31 cellular contexts compared by ENCODE assay signal in genomic region chr17:20934288-20934687, GRCh38.
DNase-seq lines count a peak whose midpoint lies in the region; ATAC-seq, FAIRE-seq and TF ChIP-seq lines count a peak whose summit lies in the region.
"Had no signal": no experiment of that assay in that cellular context is flagged by ENCODE, and none has a peak within 500 bp of the region (broad histone marks: within the 10 kb centered on the region; RNA-seq: fewer than 3 reads in every experiment).

No MANE protein-coding gene starts in this region.

- H3K23me2 ChIP-seq in H1 (ENCODE audit: low read depth, low read length) = no peaks in the 10 kb centered on the region

- no peaks in the 10 kb centered on the region for H3K79me1 ChIP-seq in H1 (ENCODE audit: low read depth, low read length)

- DNase-seq in Calu3 (no peak), OCI-M1 (lab: John Stamatoyannopoulos, UW) (peak; percentile 35), H1 (ENCODE audit: low read depth in 1 of 2, low spot score in 2 of 2) (no peak), mesothelial cell of epicardium (ENCODE audit: low spot score in 2 of 2, unreplicated experiment in 2 of 2) (no peak), EL (no peak), NCI-H1417 treated with DMSO at 0.1 percent for 48 hours (lab: John Stamatoyannopoulos, UW) (no peak), UCSD-AML1 (lab: John Stamatoyannopoulos, UW; ENCODE audit: unreplicated experiment) (no peak)
- DNase-seq: activated CD4-positive, alpha-beta memory T cell treated with anti-CD3 and anti-CD28 coated beads, Interleukin-2, amount 10 ng/mL, durations not matched to agents 7 days and 5 days; activated CD4-positive, CD25-positive, alpha-beta regulatory T cell treated with anti-CD3 and anti-CD28 coated beads, Interleukin-2, amount 50 U/mL, for 72 hours; activated naive CD4-positive, alpha-beta T cell treated with anti-CD3 and anti-CD28 coated beads, Interleukin-2, amount 50 U/mL, for 16 hours; amygdala; cortex of kidney; KBM-7; mucosa of descending colon; NCI-H1436 treated with DMSO at 0.1 percent for 48 hours; NCI-H345; NCI-H748 treated with DMSO at 0.1 percent for 48 hours; RPMI8226; stimulated activated CD4-positive, alpha-beta T cell treated with anti-CD3 and anti-CD28 coated beads, Interleukin-4, amount 100 ng/mL, for 1 hour; T-helper 17 cell; upper lobe of left lung had no signal

- POLR2A ChIA-PET in H1 (lab: Charles Lee; ENCODE audit: partially characterized antibody) = interaction anchor here (0.6 kb wide), 1 partner anchor 45 kb away, joined by 3 read pairs; no protein-coding TSS in a partner anchor

- H3K27ac Mint-ChIP-seq in Calu3 (ENCODE audit: unreplicated experiment) = peak overlapping the region; percentile 59
- H3K27ac Mint-ChIP-seq in mesothelial cell of epicardium = peak overlapping the region; percentile 54
- H3K27ac Mint-ChIP-seq: activated CD4-positive, alpha-beta memory T cell treated with anti-CD3 and anti-CD28 coated beads, Interleukin-2, amount 10 ng/mL, durations not matched to agents 7 days and 5 days; activated T-helper 17 cell treated with anti-CD3 and anti-CD28 coated beads, Interleukin-2, amount 50 U/mL, for 72 hours; CD14-positive monocyte; natural killer cell treated with Interleukin-12 subunit alpha and Interleukin-12 subunit beta and Interleukin-15 and Interleukin-18, amount 100 ng/mL, for 72 hours; stimulated activated memory B cell treated with anti-CD40 and anti-IgM and Interleukin-4, amounts not matched to agents 10 μg/mL and 1 μg/mL and 100 μg/mL, for 72 hours; T-helper 17 cell had no signal

- no peak overlapping the region for H2BK120ac ChIP-seq in H1 (replicated peaks; ENCODE audit: low read depth, low read length)

- CTCF ChIA-PET in Calu3 (lab: Charles Lee) = no interaction called here
- CTCF ChIA-PET in H1 (lab: Charles Lee; ENCODE audit: partially characterized antibody) = interaction anchor here (1.5 kb wide), 1 partner anchor 9 kb away, joined by 6 read pairs; no protein-coding TSS in a partner anchor

- no peak overlapping the region for H4K91ac ChIP-seq in H1 (replicated peaks; ENCODE audit: insufficient read length, low read length)

- no peak for TF ChIP-seq EP300 in H1 (IDR thresholded peaks at IDR 0.05; ENCODE audit: borderline replicate concordance in 1 of 2, low read depth in 2 of 2, low read length in 2 of 2)

- H3K27me3 Mint-ChIP-seq in Calu3 (ENCODE audit: unreplicated experiment) (no peaks in the 10 kb centered on the region), mesothelial cell of epicardium (ENCODE audit: low read depth) (no peaks in the 10 kb centered on the region)
- H3K27me3 Mint-ChIP-seq: stimulated activated memory B cell treated with anti-CD40 and anti-IgM and Interleukin-4, amounts not matched to agents 10 μg/mL and 1 μg/mL and 100 μg/mL, for 72 hours had no signal

- H3K4ac ChIP-seq in H1 (replicated peaks; ENCODE audit: insufficient read length, low read depth, low read length) = no peak overlapping the region

- H3K9me3 Mint-ChIP-seq in Calu3 (ENCODE audit: low read depth, unreplicated experiment) (no peaks in the 10 kb centered on the region), mesothelial cell of epicardium (no peaks in the 10 kb centered on the region)
- H3K9me3 Mint-ChIP-seq: activated CD4-positive, alpha-beta memory T cell treated with anti-CD3 and anti-CD28 coated beads, Interleukin-2, amount 10 ng/mL, durations not matched to agents 7 days and 5 days; activated T-helper 17 cell treated with anti-CD3 and anti-CD28 coated beads, Interleukin-2, amount 50 U/mL, for 72 hours; CD14-positive monocyte; natural killer cell treated with Interleukin-12 subunit alpha and Interleukin-12 subunit beta and Interleukin-15 and Interleukin-18, amount 100 ng/mL, for 72 hours; stimulated activated memory B cell treated with anti-CD40 and anti-IgM and Interleukin-4, amounts not matched to agents 10 μg/mL and 1 μg/mL and 100 μg/mL, for 72 hours had no signal

- no peak overlapping the region for H2BK12ac ChIP-seq in H1 (ENCODE audit: low read depth, low read length)

- H3K79me2 ChIP-seq in H1 (ENCODE audit: control insufficient read depth in 1 of 2, insufficient read depth in 2 of 2, low read length in 2 of 2) = no peaks in the 10 kb centered on the region
- H3K79me2 ChIP-seq: parathyroid adenoma had no signal

- H4K8ac ChIP-seq in H1 (ENCODE audit: extremely low read depth, insufficient read depth, low read length) = no peak overlapping the region

- no peaks in the 10 kb centered on the region for H4K20me1 ChIP-seq in H1 (replicated peaks in 1 of 2; ENCODE audit: control insufficient read depth in 1 of 2, insufficient read depth in 2 of 2, low read length in 2 of 2)

- no peaks in the 10 kb centered on the region for H3K27me3 ChIP-seq in H1 (replicated peaks in 1 of 4; ENCODE audit: control insufficient read depth in 3 of 4, extremely low read depth in 1 of 4, insufficient read depth in 3 of 4, low read length in 3 of 4)
- H3K27me3 ChIP-seq: cardiac muscle cell, right atrium auricular region, upper lobe of left lung had no signal

- no peak overlapping the region for H2BK5ac ChIP-seq in H1 (ENCODE audit: low read depth, low read length)

- TF ChIP-seq POLR2A in H1 (IDR thresholded peaks at IDR 0.05; ENCODE audit: control extremely low read depth in 1 of 2, low read depth in 2 of 2, low read length in 2 of 2) = no peak

- no peak for TF ChIP-seq RAD21 in H1 (IDR thresholded peaks at IDR 0.05 in 1 of 2, conservative IDR thresholded peaks at IDR 0.05 in 1 of 2; ENCODE audit: low read depth in 2 of 2, low read length in 2 of 2)

- no peak overlapping the region for H4K5ac ChIP-seq in H1 (ENCODE audit: insufficient read length, low read depth, low read length)

- TF ChIP-seq CTCF in Calu3 (IDR thresholded peaks at IDR 0.05; ENCODE audit: unreplicated experiment) (no peak), H1 (IDR thresholded peaks at IDR 0.05; ENCODE audit: control extremely low read depth in 1 of 3, insufficient read depth in 1 of 3, low read depth in 1 of 3, low read length in 3 of 3) (no peak), mesothelial cell of epicardium (IDR thresholded peaks at IDR 0.05; ENCODE audit: unreplicated experiment) (no peak)

- no peak overlapping the region for H3K23ac ChIP-seq in H1 (ENCODE audit: insufficient read length)

- H3K4me1 Mint-ChIP-seq in Calu3 (ENCODE audit: low read depth, unreplicated experiment) (peaks cover 31% of the 10 kb centered on the region), mesothelial cell of epicardium (peaks cover 35% of the 10 kb centered on the region)
- H3K4me1 Mint-ChIP-seq: activated CD4-positive, alpha-beta memory T cell treated with anti-CD3 and anti-CD28 coated beads, Interleukin-2, amount 10 ng/mL, durations not matched to agents 7 days and 5 days; activated T-helper 17 cell treated with anti-CD3 and anti-CD28 coated beads, Interleukin-2, amount 50 U/mL, for 72 hours; stimulated activated memory B cell treated with anti-CD40 and anti-IgM and Interleukin-4, amounts not matched to agents 10 μg/mL and 1 μg/mL and 100 μg/mL, for 72 hours; T-helper 17 cell had no signal

- no peak overlapping the region for H2AFZ ChIP-seq in H1 (ENCODE audit: low read length)
- H2AFZ ChIP-seq: parathyroid adenoma had no signal

- H3K4me1 ChIP-seq in H1 (replicated peaks in 1 of 4; ENCODE audit: control insufficient read depth in 3 of 4, insufficient read depth in 4 of 4, low read length in 3 of 4) = no peaks in the 10 kb centered on the region
- H3K4me1 ChIP-seq: parathyroid adenoma had no signal

- peaks cover 0 to 5% (median 0%) of the 10 kb centered on the region in 4 experiments; a peak in 5 of 8 replicates for H3K36me3 ChIP-seq in H1 (ENCODE audit: control insufficient read depth in 2 of 4, insufficient read depth in 4 of 4, low read length in 3 of 4)
- H3K36me3 ChIP-seq: right atrium auricular region, upper lobe of left lung had no signal

- no peak overlapping the region for H2BK15ac ChIP-seq in H1 (ENCODE audit: low read length)

- H3K4me3 ChIP-seq in H1 (ENCODE audit: extremely low read depth in 1 of 4, insufficient read depth in 2 of 4, low read depth in 3 of 4, low read length in 4 of 4) = no peak overlapping the region
- H3K4me3 ChIP-seq: cardiac muscle cell, mucosa of descending colon, right atrium auricular region, upper lobe of left lung had no signal

- H3K4me2 ChIP-seq in H1 (ENCODE audit: insufficient read depth in 1 of 2, low read depth in 2 of 2, low read length in 2 of 2) = no peak overlapping the region

- no TSS peak for BruUV-seq in Calu3 (replicated peaks; lab: Mats Ljungman, UMichigan)

- H3K9me3 ChIP-seq in H1 (ENCODE audit: insufficient read depth in 2 of 2, low read depth in 1 of 2, low read length in 1 of 2) = no peaks in the 10 kb centered on the region
- H3K9me3 ChIP-seq: mucosa of descending colon, right atrium auricular region, upper lobe of left lung had no signal

- H3K9ac ChIP-seq in H1 (replicated peaks in 1 of 4; ENCODE audit: extremely low read depth in 1 of 4, low read depth in 3 of 4, low read length in 3 of 4) = no peak overlapping the region
- H3K9ac ChIP-seq: parathyroid adenoma had no signal

- intact Hi-C loops in Calu3 (cut with micrococcal nuclease; ENCODE audit: unreplicated experiment) = loop anchor here (10.0 kb wide), 1 partner anchor 79 kb away; no protein-coding TSS in a partner anchor

- H3K4me3 Mint-ChIP-seq in Calu3 (ENCODE audit: low read depth, unreplicated experiment) (no peak overlapping the region), mesothelial cell of epicardium (no peak overlapping the region)
- H3K4me3 Mint-ChIP-seq: activated CD4-positive, alpha-beta memory T cell treated with anti-CD3 and anti-CD28 coated beads, Interleukin-2, amount 10 ng/mL, durations not matched to agents 7 days and 5 days; activated T-helper 17 cell treated with anti-CD3 and anti-CD28 coated beads, Interleukin-2, amount 50 U/mL, for 72 hours; CD14-positive monocyte; natural killer cell treated with Interleukin-12 subunit alpha and Interleukin-12 subunit beta and Interleukin-15 and Interleukin-18, amount 100 ng/mL, for 72 hours; stimulated activated memory B cell treated with anti-CD40 and anti-IgM and Interleukin-4, amounts not matched to agents 10 μg/mL and 1 μg/mL and 100 μg/mL, for 72 hours; T-helper 17 cell had no signal

- H3K36me3 Mint-ChIP-seq in Calu3 (ENCODE audit: insufficient read depth, unreplicated experiment) (no peaks in the 10 kb centered on the region), mesothelial cell of epicardium (peaks cover 18% of the 10 kb centered on the region)
- H3K36me3 Mint-ChIP-seq: CD14-positive monocyte; natural killer cell treated with Interleukin-12 subunit alpha and Interleukin-12 subunit beta and Interleukin-15 and Interleukin-18, amount 100 ng/mL, for 72 hours; stimulated activated memory B cell treated with anti-CD40 and anti-IgM and Interleukin-4, amounts not matched to agents 10 μg/mL and 1 μg/mL and 100 μg/mL, for 72 hours had no signal

- no peak for ATAC-seq in HG03469 (IDR thresholded peaks at IDR 0.05; ENCODE audit: unreplicated experiment)
- ATAC-seq: activated T-helper 17 cell treated with anti-CD3 and anti-CD28 coated beads, Interleukin-2, amount 50 U/mL, for 72 hours; mucosa of descending colon; natural killer cell treated with Interleukin-12 subunit alpha and Interleukin-12 subunit beta and Interleukin-15 and Interleukin-18, amount 100 ng/mL, for 72 hours; stimulated activated memory B cell treated with anti-CD40 and anti-IgM and Interleukin-4, amounts not matched to agents 10 μg/mL and 1 μg/mL and 100 μg/mL, for 72 hours; T-helper 17 cell had no signal

- no peak overlapping the region for H3K27ac ChIP-seq in H1 (ENCODE audit: low read depth, low read length)
- H3K27ac ChIP-seq: cardiac muscle cell, parathyroid adenoma, upper lobe of left lung had no signal

- H3K14ac ChIP-seq in H1 (ENCODE audit: insufficient read length) = no peak overlapping the region

- no peak overlapping the region for H2BK20ac ChIP-seq in H1 (ENCODE audit: low read length)

- no peak overlapping the region for H3K18ac ChIP-seq in H1 (ENCODE audit: extremely low read depth, low read length)

- no peak overlapping the region for H2AK5ac ChIP-seq in H1 (ENCODE audit: low read depth, low read length)

- no peak overlapping the region for H3K56ac ChIP-seq in H1 (replicated peaks; ENCODE audit: insufficient read length, low read depth, low read length)

- FAIRE-seq in H1 (lab: Jason Lieb, UNC) = no peak
- FAIRE-seq: endometrium, islet of Langerhans had no signal
